21 cellular contexts compared by ENCODE assay signal in genomic region chr6:53328375-53328774, GRCh38. TPM values are rescaled to one million over a fixed set of nuclear protein-coding genes. Genes with fewer than 3 reads are reported as not detected.
A peak's percentile ranks its signal among the peaks of the same experiment; 100 is the strongest.
DNase-seq lines count a peak whose midpoint lies in the region; ATAC-seq and TF ChIP-seq lines count a peak whose summit lies in the region.
"Had no signal": no experiment of that assay in that cellular context is flagged by ENCODE, and none has a peak within 500 bp of the region (broad histone marks: within the 10 kb centered on the region; RNA-seq: fewer than 3 reads in every experiment).

No MANE protein-coding gene starts in this region.

- H3K27ac ChIP-seq in left ventricle myocardium inferior (replicated peaks) (peak overlapping the region; percentile 76), right cardiac atrium (ENCODE audit: low read length) (no peak overlapping the region), SK-N-MC (peak overlapping the region; percentile 81)
- H3K27ac ChIP-seq: body of pancreas, coronary artery, HL-60 had no signal

- H3K27me3 ChIP-seq in left ventricle myocardium inferior (ENCODE audit: low read depth), result no peaks in the 10 kb centered on the region
- H3K27me3 ChIP-seq in right cardiac atrium (ENCODE audit: control insufficient read depth, insufficient read depth), result no peaks in the 10 kb centered on the region
- H3K27me3 ChIP-seq: body of pancreas had no signal

- H3K36me3 ChIP-seq in left ventricle myocardium inferior (no peaks in the 10 kb centered on the region), SK-N-MC (ENCODE audit: insufficient read depth, low read length) (peaks cover 20% of the 10 kb centered on the region)

- H3K27ac Mint-ChIP-seq in memory B cell, result peak overlapping the region; percentile 87

- no peaks in the 10 kb centered on the region for H3K27me3 Mint-ChIP-seq in memory B cell
- H3K27me3 Mint-ChIP-seq: type B pancreatic cell had no signal

- peaks cover 50% of the 10 kb centered on the region for H3K4me1 ChIP-seq in left ventricle myocardium inferior
- H3K4me1 ChIP-seq in right cardiac atrium (ENCODE audit: control insufficient read depth, insufficient read depth, low read length), result peaks cover 17% of the 10 kb centered on the region

- H3K36me3 Mint-ChIP-seq in memory B cell, result peaks cover 27% of the 10 kb centered on the region

- no peak for TF ChIP-seq CTCF in left ventricle myocardium inferior (IDR thresholded peaks at IDR 0.05; ENCODE audit: borderline replicate concordance)

- ATAC-seq in right cardiac atrium, result no peak
- no peak for ATAC-seq in memory B cell (ENCODE audit: low read depth)
- no peak for ATAC-seq in GM21390 (IDR thresholded peaks at IDR 0.05; ENCODE audit: unreplicated experiment)
- ATAC-seq in activated CD4-positive, CD25-positive, alpha-beta regulatory T cell treated with anti-CD3 and anti-CD28 coated beads, Interleukin-2, amount 50 U/mL, for 24 hours, result no peak
- ATAC-seq: body of pancreas had no signal

- no peaks in the 10 kb centered on the region for H3K9me3 Mint-ChIP-seq in memory B cell
- H3K9me3 Mint-ChIP-seq: type B pancreatic cell had no signal

- peaks cover 68% of the 10 kb centered on the region for H3K4me1 Mint-ChIP-seq in memory B cell

- peak overlapping the region; percentile 24 for H3K9ac ChIP-seq in SK-N-MC (ENCODE audit: insufficient read length)

- DNase-seq in left ventricle myocardium inferior (no peak), right cardiac atrium (no peak), SK-N-MC (ENCODE audit: low read depth, low spot score) (no peak), memory B cell (ENCODE audit: low spot score in 2 of 2) (no peak), NCI-H510A treated with DMSO at 0.1 percent for 48 hours (lab: John Stamatoyannopoulos, UW) (no peak), NCI-H1417 (lab: John Stamatoyannopoulos, UW) (no peak)
- DNase-seq: activated CD8-positive, alpha-beta memory T cell treated with anti-CD3 and anti-CD28 coated beads, Interleukin-2, amount 50 U/mL, for 4 hours; activated naive CD4-positive, alpha-beta T cell treated with anti-CD3 and anti-CD28 coated beads, Interleukin-2, amount 50 U/mL, for 16 hours; body of pancreas; COR-L47; foreskin fibroblast; H7; NCI-H1048; NCI-H2081 treated with DMSO at 0.1 percent for 48 hours; NCI-H524 treated with DMSO at 0.1 percent for 48 hours; stimulated activated CD4-positive, alpha-beta T cell treated with anti-CD3 and anti-CD28 coated beads, Interleukin-12 subunit alpha, Interleukin-12 subunit beta, amount 100 ng/mL, for 4 hours had no signal

- H3K9me3 ChIP-seq in left ventricle myocardium inferior (replicated peaks) (no peaks in the 10 kb centered on the region), right cardiac atrium (ENCODE audit: control insufficient read depth, low read length) (no peaks in the 10 kb centered on the region), SK-N-MC (ENCODE audit: low read depth, low read length) (no peaks in the 10 kb centered on the region)
- H3K9me3 ChIP-seq: body of pancreas had no signal

- no peak overlapping the region for H3K4me3 Mint-ChIP-seq in memory B cell
- H3K4me3 Mint-ChIP-seq: type B pancreatic cell had no signal

- H3K4me3 ChIP-seq in left ventricle myocardium inferior (no peak overlapping the region), right cardiac atrium (ENCODE audit: low read length) (no peak overlapping the region), SK-N-MC (no peak overlapping the region)
- H3K4me3 ChIP-seq: body of pancreas, coronary artery had no signal

- intact Hi-C loops in left ventricle myocardium inferior (cut with micrococcal nuclease), result no loop called here
- intact Hi-C loops in right cardiac atrium (cut with DNase I), result no loop called here

RNA-seq across cellular contexts. Expression of gene ELOVL5, which starts 20.4 kb away (rescaled TPM):
- 19.0 TPM for total RNA-seq in left ventricle myocardium inferior
- 10 to 100 TPM; 30.7 to 59.0 (median 38.7) TPM for total RNA-seq in right cardiac atrium
- polyA plus RNA-seq in right cardiac atrium, result 27.6 TPM
